In genomic region chr19:52820472-52821205, GRCh38 we compare ENCODE assay signal across 8 cellular contexts. TPM values are rescaled to one million over a fixed set of nuclear protein-coding genes. Genes with fewer than 3 reads are reported as not detected.
DNase-seq lines count a peak whose midpoint lies in the region; ATAC-seq and TF ChIP-seq lines count a peak whose summit lies in the region.
"Not testable (repeated sequence)": the region's sequence is repeated elsewhere in the genome, so short reads cannot be mapped to it uniquely, and the experiment has no call there.

No MANE protein-coding gene starts in this region.

- not testable (repeated sequence) for H3K9me3 ChIP-seq in HEK293 (ENCODE audit: control insufficient read depth, insufficient read depth, low read depth, low read length); MG63; mammary epithelial cell (replicated peaks; ENCODE audit: insufficient read depth, low read length); right cardiac atrium (ENCODE audit: control insufficient read depth, low read length); neuronal stem cell (replicated peaks in 1 of 2; ENCODE audit: control insufficient read depth in 2 of 2, insufficient read depth in 1 of 2, low read depth in 1 of 2, low read length in 2 of 2); suprapubic skin

- peak; percentile 44 for DNase-seq in ELF-1 (ENCODE audit: low read depth, low spot score)
- DNase-seq in MG63 = peak; percentile 23
- peak; percentile 33 for DNase-seq in mammary epithelial cell
- DNase-seq in right cardiac atrium = peak; percentile 60 to 80 (median 75)
- not testable (repeated sequence) for DNase-seq in neuronal stem cell (ENCODE audit: low spot score)
- peak in 1 of 2 donors; percentile 74 for DNase-seq in suprapubic skin (ENCODE audit: low spot score in 2 of 2)

- H3K23ac ChIP-seq in neuronal stem cell (ENCODE audit: low read depth, low read length, poor library complexity) = not testable (repeated sequence)

- H3K9ac ChIP-seq in mammary epithelial cell (ENCODE audit: insufficient read depth, low read length) (peak overlapping the region; percentile 68), neuronal stem cell (ENCODE audit: low read depth, low read length, poor library complexity) (peak overlapping the region; percentile 44)

- ATAC-seq in right cardiac atrium = peak; percentile 61 to 75

- not testable (repeated sequence) for H2BK12ac ChIP-seq in neuronal stem cell (ENCODE audit: low read length)

- CTCF ChIA-PET in HEK293 (lab: Yijun Ruan, JAX) = interaction anchor here (0.6 kb wide), 1 partner anchor 15 kb away, joined by 3 read pairs; no protein-coding TSS in a partner anchor
- CTCF ChIA-PET in mammary epithelial cell (lab: Charles Lee; ENCODE audit: low non-redundant PET) = not testable (repeated sequence)

- 3% methylated on average over 10 of the region's 20 CpGs for WGBS in mammary epithelial cell (ENCODE audit: low coverage, missing lambda C conversion rate)
- 7% methylated on average over 20 of the region's 20 CpGs for WGBS in right cardiac atrium
- WGBS in neuronal stem cell (ENCODE audit: extremely low coverage in 2 of 2, insufficient read length in 2 of 2, insufficient replicate concordance in 1 of 2), 2 donors = no CpG with 5 or more reads among the region's 20 CpGs
- 8% methylated on average over 20 of the region's 20 CpGs for WGBS in suprapubic skin

- H2BK15ac ChIP-seq in neuronal stem cell (ENCODE audit: low read length) = not testable (repeated sequence)

- not testable (repeated sequence) for H3K27ac ChIP-seq in HEK293 (ENCODE audit: extremely low read depth, low read depth, low read length); neuronal stem cell (replicated peaks; ENCODE audit: low read length)
- H3K27ac ChIP-seq in mammary epithelial cell (ENCODE audit: insufficient read depth, low read depth, low read length) (peak overlapping the region; percentile 64), right cardiac atrium (ENCODE audit: low read length) (peak overlapping the region; percentile 2), suprapubic skin (peak overlapping the region; percentile 56)

- TF ChIP-seq POLR2A in suprapubic skin (IDR thresholded peaks at IDR 0.05) = not testable (repeated sequence)

- peak overlapping the region; percentile 90 for H2AFZ ChIP-seq in mammary epithelial cell (ENCODE audit: low read depth, low read length)
- peak overlapping the region; percentile 84 for H2AFZ ChIP-seq in neuronal stem cell (ENCODE audit: low read length)

- in situ Hi-C loops in mammary epithelial cell (cut with MboI; ENCODE audit: low sequenced_read_pairs in 2 of 2) = not testable (repeated sequence)

- not testable (repeated sequence) for TF ChIP-seq CTCF in HEK293 (tag by site-specific recombination; IDR thresholded peaks at IDR 0.05); WI38 (IDR thresholded peaks at IDR 0.05; ENCODE audit: low read depth, low read length); mammary epithelial cell (conservative IDR thresholded peaks at IDR 0.05 in 1 of 2, IDR thresholded peaks at IDR 0.05 in 1 of 2; ENCODE audit: extremely low read depth in 1 of 2, insufficient read depth in 1 of 2, low read depth in 1 of 2, low read length in 2 of 2); suprapubic skin (IDR thresholded peaks at IDR 0.05)

- H3K4me3 ChIP-seq in HEK293 (ENCODE audit: low read depth, low read length) = peak overlapping the region; percentile 44
- peak overlapping the region; percentile 57 for H3K4me3 ChIP-seq in MG63
- H3K4me3 ChIP-seq in WI38 (ENCODE audit: low read depth, low read length) = peak overlapping the region; percentile 72
- peak overlapping the region; percentile 59 to 71 (median 61) for H3K4me3 ChIP-seq in mammary epithelial cell (replicated peaks in 1 of 3; ENCODE audit: insufficient read depth in 1 of 3, low read depth in 2 of 3, low read length in 3 of 3)
- peak overlapping the region; percentile 93 for H3K4me3 ChIP-seq in right cardiac atrium (ENCODE audit: low read length)
- H3K4me3 ChIP-seq in neuronal stem cell (ENCODE audit: low read length in 2 of 2) = peak overlapping the region; percentile 64 to 82
- peak overlapping the region; percentile 67 for H3K4me3 ChIP-seq in suprapubic skin

- not testable (repeated sequence) for H4K91ac ChIP-seq in neuronal stem cell (ENCODE audit: low read depth, low read length, poor library complexity)

- not testable (repeated sequence) for H4K8ac ChIP-seq in neuronal stem cell (ENCODE audit: low read depth, low read length)

- dilution Hi-C loops in mammary epithelial cell (cut with HindIII; ENCODE audit: low sequenced_read_pairs) = not testable (repeated sequence)

- not testable (repeated sequence) for H2BK120ac ChIP-seq in neuronal stem cell (ENCODE audit: low read depth, low read length)

- POLR2A ChIA-PET in HEK293 (lab: Yijun Ruan, JAX) = not testable (repeated sequence)

- not testable (repeated sequence) for H4K20me1 ChIP-seq in mammary epithelial cell (ENCODE audit: insufficient read depth, low read length)

- H3K14ac ChIP-seq in neuronal stem cell (ENCODE audit: low read length) = not testable (repeated sequence)

- H2BK5ac ChIP-seq in neuronal stem cell (ENCODE audit: low read length) = not testable (repeated sequence)

- H3K18ac ChIP-seq in neuronal stem cell (ENCODE audit: low read length) = not testable (repeated sequence)

- H3K79me1 ChIP-seq in neuronal stem cell (ENCODE audit: low read depth, low read length) = not testable (repeated sequence)

- BruUV-seq in mammary epithelial cell (replicated peaks; lab: Mats Ljungman, UMichigan) = TSS peak; percentile 61

- H3K4me1 ChIP-seq in HEK293 (ENCODE audit: control insufficient read depth, insufficient read depth, low read length); mammary epithelial cell (ENCODE audit: insufficient read depth, low read length); right cardiac atrium (ENCODE audit: control insufficient read depth, insufficient read depth, low read length); neuronal stem cell (ENCODE audit: control insufficient read depth in 2 of 2, insufficient read depth in 1 of 2, low read depth in 1 of 2, low read length in 2 of 2); suprapubic skin: not testable (repeated sequence)

- not testable (repeated sequence) for H3K4ac ChIP-seq in neuronal stem cell (ENCODE audit: low read length)

- TF ChIP-seq EP300 in suprapubic skin (IDR thresholded peaks at IDR 0.05) = not testable (repeated sequence)

- not testable (repeated sequence) for H3K79me2 ChIP-seq in mammary epithelial cell (ENCODE audit: insufficient read depth, low read length)

- peak overlapping the region; percentile 71 for H3K4me2 ChIP-seq in mammary epithelial cell (ENCODE audit: insufficient read depth, low read depth, low read length)
- H3K4me2 ChIP-seq in neuronal stem cell (ENCODE audit: insufficient read depth, low read length, poor library complexity, severe bottlenecking) = peak overlapping the region; percentile 49

- not testable (repeated sequence) for H3K27me3 ChIP-seq in MG63; mammary epithelial cell (ENCODE audit: insufficient read depth, low read length); right cardiac atrium (ENCODE audit: control insufficient read depth, insufficient read depth); neuronal stem cell (ENCODE audit: control insufficient read depth in 3 of 3, insufficient read depth in 3 of 3, low read depth in 1 of 3, low read length in 3 of 3); suprapubic skin

- intact Hi-C loops in mammary epithelial cell (cut with micrococcal nuclease) = loop anchor here (2.0 kb wide), 1 partner anchor 36 kb away; the partner anchor contains the start of gene ZNF468
- intact Hi-C loops in right cardiac atrium (cut with DNase I) = not testable (repeated sequence)

- not testable (repeated sequence) for H2AK5ac ChIP-seq in neuronal stem cell (ENCODE audit: low read depth, low read length)

- H3K36me3 ChIP-seq in HEK293 (ENCODE audit: control insufficient read depth in 2 of 2, insufficient read depth in 1 of 2, low read length in 2 of 2) = peaks cover 0 to 17% of the 10 kb centered on the region in 2 experiments; a peak in 1 of 3 replicates
- H3K36me3 ChIP-seq in MG63; mammary epithelial cell (ENCODE audit: insufficient read depth, low read length): not testable (repeated sequence)
- peaks cover 4 to 23% of the 10 kb centered on the region in 2 donors for H3K36me3 ChIP-seq in neuronal stem cell (replicated peaks in 1 of 2; ENCODE audit: control insufficient read depth in 2 of 2, insufficient read depth in 2 of 2, low read length in 2 of 2)
- peaks cover 20% of the 10 kb centered on the region for H3K36me3 ChIP-seq in suprapubic skin

TF ChIP-seq in HEK293, 187 proteins besides CTCF, POLR2A, EP300 and RAD21:
- peak; percentile 99 for TF ChIP-seq ZNF530 (tag by site-specific recombination; IDR thresholded peaks at IDR 0.05; ENCODE audit: low read depth)
TF ChIP-seq in HEK293: peak in this region for 1; not testable (repeated sequence) for 186.

RNA-seq across cellular contexts. Expression of gene ZNF28, which starts 0.8 kb away (rescaled TPM):
- total RNA-seq in MG63 (2014; rRNA removed; shearing (Covaris generic); ENCODE audit: low replicate concordance) = 7.8 and 14.1 TPM in 2 replicates
- total RNA-seq in mammary epithelial cell (10 to 100 TPM; 16.9 to 25.3 TPM), right cardiac atrium (1 to 10 TPM; 5.2 to 9.1 (median 7.1) TPM), suprapubic skin (10 to 100 TPM; 10.0 to 16.7 (median 14.9) TPM)
- polyA plus RNA-seq in mammary epithelial cell (11.2 TPM), right cardiac atrium (2.0 TPM)
- 22.3 TPM for polyA minus RNA-seq in mammary epithelial cell
- polyA plus RNA-seq in neuronal stem cell (2013, experiment 1 of 2) = 11.7 TPM
- polyA plus RNA-seq in neuronal stem cell (2013, experiment 2 of 2) = 11.8 TPM

RNA-seq across cellular contexts. Expression of gene ZNF600, which starts 34.0 kb away (rescaled TPM):
- total RNA-seq in MG63 (2014; rRNA removed; shearing (Covaris generic); ENCODE audit: low replicate concordance) = 1.9 and 2.8 TPM in 2 replicates
- total RNA-seq in mammary epithelial cell (1 to 10 TPM; 7.2 to 9.6 TPM), right cardiac atrium (1 to 10 TPM; 2.6 to 4.6 (median 3.6) TPM), suprapubic skin (10 to 100 TPM in 2 of 4 donors, 1 to 10 TPM in 2; 8.1 to 30.0 (median 10.9) TPM)
- polyA plus RNA-seq in mammary epithelial cell (8.1 TPM), right cardiac atrium (2.4 TPM)
- 3.8 TPM for polyA minus RNA-seq in mammary epithelial cell
- polyA plus RNA-seq in neuronal stem cell (2013, experiment 1 of 2) = 1.4 TPM
- polyA plus RNA-seq in neuronal stem cell (2013, experiment 2 of 2) = 1.5 TPM

RNA-seq across cellular contexts. Expression of gene ZNF468, which starts 36.8 kb away (rescaled TPM):
- 8.2 and 18.3 TPM in 2 replicates for total RNA-seq in MG63 (2014; rRNA removed; shearing (Covaris generic); ENCODE audit: low replicate concordance)
- total RNA-seq in mammary epithelial cell = 10 to 100 TPM; 12.7 to 24.7 TPM
- polyA plus RNA-seq in mammary epithelial cell = 10.2 TPM
- polyA minus RNA-seq in mammary epithelial cell = 3.6 TPM
- 10 to 100 TPM in 1 of 4 donors, 1 to 10 TPM in 3; 7.3 to 10.7 (median 8.7) TPM for total RNA-seq in right cardiac atrium
- polyA plus RNA-seq in right cardiac atrium = 6.9 TPM
- polyA plus RNA-seq in neuronal stem cell (2013, experiment 1 of 2) = 13.6 TPM
- polyA plus RNA-seq in neuronal stem cell (2013, experiment 2 of 2) = 14.6 TPM
- 10 to 100 TPM; 11.9 to 18.7 (median 17.9) TPM for total RNA-seq in suprapubic skin
